ENCODE assay signal across 8 cellular contexts in the genomic region with DNA sequence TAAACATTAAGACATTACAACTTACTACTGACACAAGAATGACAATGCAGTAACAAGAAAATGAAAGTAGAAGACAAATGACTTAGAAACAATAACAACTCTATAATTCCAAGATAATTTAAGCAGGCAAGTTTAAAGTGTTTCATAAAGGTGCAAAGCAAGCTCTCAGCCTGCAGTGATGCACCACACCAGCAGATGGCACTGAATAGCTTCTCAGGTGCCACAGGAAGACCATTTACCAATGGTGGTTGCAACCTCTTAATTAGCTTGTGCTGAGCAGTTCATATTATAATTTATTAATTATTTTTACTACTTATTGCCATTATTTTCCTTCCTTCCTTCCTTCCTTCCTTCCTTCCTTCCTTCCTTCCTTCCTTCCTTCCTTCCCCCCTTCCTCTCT.
DNase-seq lines count a peak whose midpoint lies in the region; ATAC-seq and TF ChIP-seq lines count a peak whose summit lies in the region.

No MANE protein-coding gene starts in this region.

- ATAC-seq in GM18873 (IDR thresholded peaks at IDR 0.05; ENCODE audit: low FRiP score, unreplicated experiment), result no peak
- ATAC-seq in HG03039 (IDR thresholded peaks at IDR 0.05; ENCODE audit: unreplicated experiment), result no peak

- H3K27me3 ChIP-seq in KMS-11 (ENCODE audit: insufficient read depth, low read depth) (no peaks in the 10 kb centered on the region), colonic mucosa (no peaks in the 10 kb centered on the region)

- no peaks in the 10 kb centered on the region for H3K79me2 ChIP-seq in KMS-11 (ENCODE audit: insufficient read depth, low read depth)

- intact Hi-C loops in colonic mucosa (cut with DNase I), result no loop called here

- H4K20me1 ChIP-seq in KMS-11 (ENCODE audit: insufficient read depth), result no peaks in the 10 kb centered on the region

- no peak overlapping the region for H2AFZ ChIP-seq in KMS-11 (ENCODE audit: low read depth)

- H3K27ac ChIP-seq in 22Rv1 (no peak overlapping the region), KMS-11 (no peak overlapping the region), RWPE1 (no peak overlapping the region), colonic mucosa (no peak overlapping the region)

- peak; percentile 83 for TF ChIP-seq CTCF in 22Rv1 (IDR thresholded peaks at IDR 0.05)
- TF ChIP-seq CTCF in KMS-11 (conservative IDR thresholded peaks at IDR 0.05; ENCODE audit: low read depth, low read length), result peak; percentile 60
- peak; percentile 78 for TF ChIP-seq CTCF in RWPE1 (conservative IDR thresholded peaks at IDR 0.05; ENCODE audit: low read depth)
- peak; percentile 60 for TF ChIP-seq CTCF in colonic mucosa (IDR thresholded peaks at IDR 0.05)

- H3K36me3 ChIP-seq in KMS-11 (ENCODE audit: insufficient read depth) (no peaks in the 10 kb centered on the region), colonic mucosa (no peaks in the 10 kb centered on the region)

- POLR2A ChIA-PET in RWPE1 (lab: Yijun Ruan, JAX; ENCODE audit: low non-redundant PET), result no interaction called here

- H3K9ac ChIP-seq in KMS-11 (no peak overlapping the region), colonic mucosa (ENCODE audit: low read depth in 2 of 2, low read length in 2 of 2) (no peak overlapping the region)

- H3K4me3 ChIP-seq in KMS-11 (IDR thresholded peaks at IDR 0.05; ENCODE audit: insufficient read depth, low read depth, low read length) (no peak overlapping the region), colonic mucosa (no peak overlapping the region)

- CTCF ChIA-PET in RWPE1 (lab: Yijun Ruan, JAX), result interaction anchor here (0.5 to 0.7 kb wide), 3 partner anchors 403 to 1876 kb away, joined by 3 to 6 read pairs (median 5); no protein-coding TSS in a partner anchor

- H3K4me1 ChIP-seq in KMS-11 (ENCODE audit: low read depth, poor library complexity, severe bottlenecking) (no peaks in the 10 kb centered on the region), colonic mucosa (no peaks in the 10 kb centered on the region)

- H3K9me3 ChIP-seq in colonic mucosa, result no peaks in the 10 kb centered on the region

- DNase-seq in ELF-1 (ENCODE audit: low read depth, low spot score), result peak; percentile 38
- peak; percentile 4 for DNase-seq in RWPE1 (ENCODE audit: low spot score)
- peak; percentile 61 for DNase-seq in colonic mucosa
- peak; percentile 26 for DNase-seq in midbrain (lab: John Stamatoyannopoulos, UW)

- no peak overlapping the region for H3K4me2 ChIP-seq in KMS-11

Comparison
In these comparisons a context has a peak if more than half of its experiments do, and no peak if none do; other contexts are left out.
1. DNase-seq: peak in every context shown above with its lines; median percentile 61 in colonic mucosa; 38 in ELF-1; 26 in midbrain; 4 in RWPE1.